Comparison of ENCODE assay signal across 8 cellular contexts in genomic region chr16:14974656-14975417, GRCh38. TPM values are rescaled to one million over a fixed set of nuclear protein-coding genes. Genes with fewer than 3 reads are reported as not detected.
DNase-seq lines count a peak whose midpoint lies in the region; ATAC-seq, FAIRE-seq and TF ChIP-seq lines count a peak whose summit lies in the region.
"Not testable (repeated sequence)": the region's sequence is repeated elsewhere in the genome, so short reads cannot be mapped to it uniquely, and the experiment has no call there.

Gene PDXDC1 (plus strand): TSS chr16:14975026. CDS start chr16:14975200, 174 bp downstream.

- H3K27ac ChIP-seq in right cardiac atrium (ENCODE audit: low read length) = peak within 1 kb of the TSS; percentile 88

- H3K9me3 ChIP-seq in right cardiac atrium (ENCODE audit: control insufficient read depth, low read length) = not testable (repeated sequence)

- not testable (repeated sequence) for H3K27me3 ChIP-seq in right cardiac atrium (ENCODE audit: control insufficient read depth, insufficient read depth)

- intact Hi-C loops in T-helper 2 cell treated with Interferon-gamma antibody and Interleukin-4, amounts not matched to agents 100 ng/mL and 5 ng/mL, for 36 hours (cut with micrococcal nuclease); right cardiac atrium (cut with DNase I): not testable (repeated sequence)

- FAIRE-seq in urothelium cell line (lab: Jason Lieb, UNC) = not testable (repeated sequence)

- H3K4me1 ChIP-seq in right cardiac atrium (ENCODE audit: control insufficient read depth, insufficient read depth, low read length) = not testable (repeated sequence)

- ATAC-seq in GM18505 (IDR thresholded peaks at IDR 0.05; ENCODE audit: unreplicated experiment) (peak; percentile 89), HG02970 (IDR thresholded peaks at IDR 0.05; ENCODE audit: low FRiP score, unreplicated experiment) (peak; percentile 93), right cardiac atrium (peak; percentile 94 to 96)

- peak; percentile 94 to 98 for DNase-seq in NCI-H1930 (lab: John Stamatoyannopoulos, UW)
- DNase-seq in anterior cingulate cortex (lab: John Stamatoyannopoulos, UW) = peak; percentile 37 to 95 (median 84)
- DNase-seq in right cardiac atrium = peak; percentile 94 to 99 (median 95)
- DNase-seq in pulmonary artery endothelial cell (ENCODE audit: low read depth, low spot score) = peak; percentile 58
- peak; percentile 97 for DNase-seq in urothelium cell line (ENCODE audit: low spot score)

- peak; percentile 81 for TF ChIP-seq POLR2A in GM18505 (IDR thresholded peaks at IDR 0.05; ENCODE audit: borderline replicate concordance, extremely low read depth, insufficient read depth, insufficient read length)

- WGBS in right cardiac atrium = under 1% methylated on average over 74 of the region's 74 CpGs

- peak within 1 kb of the TSS; percentile 52 for H3K4me3 ChIP-seq in right cardiac atrium (ENCODE audit: low read length)

RNA-seq across cellular contexts. Expression of gene PDXDC1, which starts in this region (rescaled TPM):
- 48.7 and 54.5 TPM in 2 replicates for total RNA-seq in T-helper 2 cell treated with Interferon-gamma antibody and Interleukin-4, amounts not matched to agents 100 ng/mL and 5 ng/mL, for 36 hours
- total RNA-seq in right cardiac atrium (100 to 1,000 TPM in 1 of 4 donors, 10 to 100 TPM in 3; 87.1 to 106 (median 88.5) TPM), pulmonary artery endothelial cell (77.4 and 79.2 TPM in 2 replicates)
- polyA plus RNA-seq in right cardiac atrium = 31.5 TPM

Comparison
In these comparisons a context has a peak if more than half of its experiments do, and no peak if none do; other contexts are left out.
1. Peak in every context shown above with its lines: DNase-seq, ATAC-seq, H3K4me3 ChIP-seq and H3K27ac ChIP-seq.